10 cellular contexts compared by ENCODE assay signal in genomic region chr7:151277631-151278030, GRCh38. TPM values are rescaled to one million over a fixed set of nuclear protein-coding genes. Genes with fewer than 3 reads are reported as not detected.
DNase-seq lines count a peak whose midpoint lies in the region; ATAC-seq and TF ChIP-seq lines count a peak whose summit lies in the region.
"Had no signal": no experiment of that assay in that cellular context is flagged by ENCODE, and none has a peak within 500 bp of the region (broad histone marks: within the 10 kb centered on the region; RNA-seq: fewer than 3 reads in every experiment).

No MANE protein-coding gene starts in this region.

- POLR2A ChIA-PET in MCF 10A (lab: Yijun Ruan, JAX): interaction anchor here (0.8 kb wide), 2 partner anchors 18 to 52 kb away, joined by 3 read pairs; no protein-coding TSS in a partner anchor

- H3K9me3 ChIP-seq in tibial nerve (no peaks in the 10 kb centered on the region), transverse colon (no peaks in the 10 kb centered on the region)
- H3K9me3 ChIP-seq: pancreas had no signal

- ATAC-seq in naive B cell (ENCODE audit: low read depth in 2 of 2): no peak
- no peak for ATAC-seq in HG03439 (IDR thresholded peaks at IDR 0.05; ENCODE audit: unreplicated experiment)

- no peak for DNase-seq in activated naive CD4-positive, alpha-beta T cell (lab: John Stamatoyannopoulos, UW)
- DNase-seq in MCF 10A (ENCODE audit: unreplicated experiment) (no peak), naive B cell (no peak), tibial nerve (ENCODE audit: low spot score in 2 of 2) (no peak), NCI-H510A (lab: John Stamatoyannopoulos, UW) (no peak), transverse colon (no peak)
- DNase-seq: NCI-H1436 treated with DMSO at 0.1 percent for 48 hours had no signal

- in situ Hi-C loops in transverse colon (cut with MboI; ENCODE audit: low pct_ligation_motif_present in 1 of 4, low pct_unique_long_range_greater_than_20kb in 1 of 4, low sequenced_read_pairs in 3 of 4): no loop called here

- H3K4me3 Mint-ChIP-seq in activated naive CD4-positive, alpha-beta T cell treated with anti-CD3 and anti-CD28 coated beads, Interleukin-2, amount 50 U/mL, for 24 hours: peak overlapping the region; percentile 67
- H3K4me3 Mint-ChIP-seq in MCF 10A (ENCODE audit: unreplicated experiment) (peak overlapping the region; percentile 41), naive B cell (peak overlapping the region in 6 of 8 donors; percentile 38 to 81 (median 72))

- TF ChIP-seq CTCF in MCF 10A (IDR thresholded peaks at IDR 0.05; ENCODE audit: unreplicated experiment) (no peak), tibial nerve (IDR thresholded peaks at IDR 0.05) (no peak), transverse colon (IDR thresholded peaks at IDR 0.05) (no peak)

- H3K36me3 ChIP-seq in tibial nerve: peaks cover 0 to 10% (median 0%) of the 10 kb centered on the region in 3 donors
- no peaks in the 10 kb centered on the region for H3K36me3 ChIP-seq in transverse colon
- H3K36me3 ChIP-seq: pancreas had no signal

- H3K4me3 ChIP-seq in tibial nerve: peak overlapping the region in 3 of 4 donors; percentile 1 to 62 (median 42)
- peak overlapping the region in 1 of 4 donors; percentile 36 for H3K4me3 ChIP-seq in transverse colon

- H3K27me3 ChIP-seq in tibial nerve (no peaks in the 10 kb centered on the region), transverse colon (peaks cover 16% of the 10 kb centered on the region)
- H3K27me3 ChIP-seq: pancreas had no signal

- H3K27me3 Mint-ChIP-seq in activated naive CD4-positive, alpha-beta T cell treated with anti-CD3 and anti-CD28 coated beads, Interleukin-2, amount 50 U/mL, for 24 hours: no peaks in the 10 kb centered on the region
- H3K27me3 Mint-ChIP-seq in MCF 10A (ENCODE audit: insufficient read depth, unreplicated experiment) (peaks cover 34% of the 10 kb centered on the region), naive B cell (peaks cover 27 to 78% (median 76%) of the 10 kb centered on the region in 3 donors)

- WGBS in tibial nerve, 2 donors: 55 to 70% methylated on average over 6 to 8 of the region's 8 CpGs
- WGBS in transverse colon (ENCODE audit: low coverage in 1 of 2), 2 donors: 79% methylated on average over 8 of the region's 8 CpGs; no CpG with 5 or more reads in 1 of the 2 donors

- TF ChIP-seq EP300 in tibial nerve (IDR thresholded peaks at IDR 0.05) (no peak), transverse colon (IDR thresholded peaks at IDR 0.05; ENCODE audit: low read depth) (no peak)

- no peaks in the 10 kb centered on the region for H3K36me3 Mint-ChIP-seq in activated naive CD4-positive, alpha-beta T cell treated with anti-CD3 and anti-CD28 coated beads, Interleukin-2, amount 50 U/mL, for 24 hours
- H3K36me3 Mint-ChIP-seq in MCF 10A (ENCODE audit: insufficient read depth, unreplicated experiment) (peaks cover 4% of the 10 kb centered on the region), naive B cell (no peaks in the 10 kb centered on the region)

- no peak overlapping the region for H3K27ac Mint-ChIP-seq in activated naive CD4-positive, alpha-beta T cell treated with anti-CD3 and anti-CD28 coated beads, Interleukin-2, amount 50 U/mL, for 24 hours
- H3K27ac Mint-ChIP-seq in MCF 10A (ENCODE audit: low read depth, unreplicated experiment): no peak overlapping the region
- H3K27ac Mint-ChIP-seq in naive B cell: no peak overlapping the region

- H3K4me1 Mint-ChIP-seq in activated naive CD4-positive, alpha-beta T cell treated with anti-CD3 and anti-CD28 coated beads, Interleukin-2, amount 50 U/mL, for 24 hours: peaks cover 31% of the 10 kb centered on the region
- H3K4me1 Mint-ChIP-seq in MCF 10A (ENCODE audit: insufficient read depth, unreplicated experiment) (no peaks in the 10 kb centered on the region), naive B cell (peaks cover 7 to 15% (median 15%) of the 10 kb centered on the region in 3 donors)

- CTCF ChIA-PET in MCF 10A (lab: Yijun Ruan, JAX): interaction anchor here (1.1 kb wide), 1 partner anchor 34 kb away, joined by 5 read pairs; no protein-coding TSS in a partner anchor

- peaks cover 0 to 32% (median 10%) of the 10 kb centered on the region in 4 donors for H3K4me1 ChIP-seq in tibial nerve
- H3K4me1 ChIP-seq in transverse colon: peaks cover 0 to 13% (median 8%) of the 10 kb centered on the region in 4 donors

- TF ChIP-seq POLR2A in tibial nerve (IDR thresholded peaks at IDR 0.05): no peak
- no peak for TF ChIP-seq POLR2A in transverse colon (IDR thresholded peaks at IDR 0.05)

- no peaks in the 10 kb centered on the region for H3K9me3 Mint-ChIP-seq in activated naive CD4-positive, alpha-beta T cell treated with anti-CD3 and anti-CD28 coated beads, Interleukin-2, amount 50 U/mL, for 24 hours
- no peaks in the 10 kb centered on the region for H3K9me3 Mint-ChIP-seq in MCF 10A (ENCODE audit: unreplicated experiment)
- peaks cover 0 to 2% (median 0%) of the 10 kb centered on the region in 7 donors for H3K9me3 Mint-ChIP-seq in naive B cell

- intact Hi-C loops in MCF 10A (cut with micrococcal nuclease) (no loop called here), transverse colon (cut with DNase I; ENCODE audit: low total_unique reads) (no loop called here)

- H3K27ac ChIP-seq in tibial nerve (peak overlapping the region in 1 of 4 donors; percentile 76), transverse colon (no peak overlapping the region)

- BruUV-seq in MCF 10A (replicated peaks; lab: Mats Ljungman, UMichigan): no TSS peak

RNA-seq across cellular contexts. Expression of gene SMARCD3, which starts 29.1 kb away (rescaled TPM):
- total RNA-seq in MCF 10A (2022) (3.8 and 5.3 TPM in 2 replicates), tibial nerve (10 to 100 TPM; 55.5 to 97.2 (median 77.3) TPM), transverse colon (10 to 100 TPM in 2 of 4 donors, 1 to 10 TPM in 2; 6.6 to 19.1 (median 9.9) TPM)
- polyA plus RNA-seq in naive B cell (ENCODE audit: low read depth in 6 of 6): 1 to 10 TPM in 1 of 6 donors, under 1 TPM in 3, not detected in 2; 0.35 to 3.1 (median 0.64) TPM

RNA-seq across cellular contexts. Expression of gene CHPF2, which starts 45.3 kb away (rescaled TPM):
- 28.2 and 33.8 TPM in 2 replicates for total RNA-seq in MCF 10A (2022)
- polyA plus RNA-seq in naive B cell (ENCODE audit: low read depth in 6 of 6): 10 to 100 TPM; 20.4 to 43.9 (median 25.2) TPM
- 10 to 100 TPM; 34.5 to 58.5 (median 40.2) TPM for total RNA-seq in tibial nerve
- 100 to 1,000 TPM in 1 of 4 donors, 10 to 100 TPM in 3; 48.4 to 104 (median 50.9) TPM for total RNA-seq in transverse colon

RNA-seq across cellular contexts. Expression of gene ABCF2, which starts 50.6 kb away (rescaled TPM):
- total RNA-seq in MCF 10A (2022) (47.3 and 72.4 TPM in 2 replicates), tibial nerve (10 to 100 TPM; 34.3 to 72.9 (median 34.9) TPM), transverse colon (10 to 100 TPM in 3 of 4 donors, 1 to 10 TPM in 1; 10.0 to 30.8 (median 27.8) TPM)
- 10 to 100 TPM; 23.0 to 32.6 (median 25.4) TPM for polyA plus RNA-seq in naive B cell (ENCODE audit: low read depth in 6 of 6)
